8 cellular contexts compared by ENCODE assay signal in genomic region chr12:132445884-132446471, GRCh38.
DNase-seq lines count a peak whose midpoint lies in the region; ATAC-seq and TF ChIP-seq lines count a peak whose summit lies in the region.

No MANE protein-coding gene starts in this region.

- H3K36me3 ChIP-seq in tibial artery, result no peaks in the 10 kb centered on the region

- intact Hi-C loops in tibial artery (cut with DNase I; ENCODE audit: low total_unique reads), result no loop called here

- peaks cover 7% of the 10 kb centered on the region for H3K36me3 Mint-ChIP-seq in nephron progenitor cell (ENCODE audit: low read depth)

- peak overlapping the region; percentile 20 to 33 for H3K4me3 ChIP-seq in tibial artery

- peaks cover 23% of the 10 kb centered on the region for H3K27me3 Mint-ChIP-seq in nephron progenitor cell (ENCODE audit: low read depth, poor library complexity)

- peak; percentile 96 for DNase-seq in DMS79 (lab: John Stamatoyannopoulos, UW)
- peak; percentile 90 for DNase-seq in NCI-H2171 (lab: John Stamatoyannopoulos, UW)
- peak; percentile 56 to 65 for DNase-seq in activated CD4-positive, alpha-beta T cell treated with anti-CD3 and anti-CD28 coated beads, Interleukin-2, amount 50 U/mL, for 48 hours
- DNase-seq in erythroblast (lab: John Stamatoyannopoulos, UW), result peak; percentile 89 to 92
- peak; percentile 68 for DNase-seq in nephron progenitor cell
- DNase-seq in tibial artery, result no peak
- no peak for DNase-seq in GM03348 (ENCODE audit: low spot score)

- no peak for ATAC-seq in HG02973 (IDR thresholded peaks at IDR 0.05; ENCODE audit: unreplicated experiment)

- no peak overlapping the region for H3K27ac ChIP-seq in tibial artery

- TF ChIP-seq CTCF in nephron progenitor cell (IDR thresholded peaks at IDR 0.05) (no peak), tibial artery (IDR thresholded peaks at IDR 0.05) (no peak)

- H3K27me3 ChIP-seq in tibial artery, result peaks cover 0 to 68% of the 10 kb centered on the region in 2 donors

- no peaks in the 10 kb centered on the region for H3K4me1 ChIP-seq in tibial artery

- peaks cover 20% of the 10 kb centered on the region for H3K9me3 Mint-ChIP-seq in nephron progenitor cell

- peak; percentile 63 for TF ChIP-seq POLR2A in erythroblast (IDR thresholded peaks at IDR 0.05; ENCODE audit: low read length)

- peaks cover 50% of the 10 kb centered on the region for H3K4me1 Mint-ChIP-seq in nephron progenitor cell

- no peaks in the 10 kb centered on the region for H3K9me3 ChIP-seq in tibial artery

- peak overlapping the region; percentile 98 for H3K27ac Mint-ChIP-seq in nephron progenitor cell

- peak overlapping the region; percentile 86 for H3K4me3 Mint-ChIP-seq in nephron progenitor cell

Comparison
In these comparisons a context has a peak if more than half of its experiments do, and no peak if none do; other contexts are left out.
1. DNase-seq: peak in DMS79 (single experiment), NCI-H2171 (single experiment), activated CD4-positive, alpha-beta T cell treated with anti-CD3 and anti-CD28 coated beads, Interleukin-2, amount 50 U/mL, for 48 hours (2 of 2), erythroblast (2 of 2) and nephron progenitor cell (single experiment); none in tibial artery (0 of 2) and GM03348 (single experiment).